In the genomic region with DNA sequence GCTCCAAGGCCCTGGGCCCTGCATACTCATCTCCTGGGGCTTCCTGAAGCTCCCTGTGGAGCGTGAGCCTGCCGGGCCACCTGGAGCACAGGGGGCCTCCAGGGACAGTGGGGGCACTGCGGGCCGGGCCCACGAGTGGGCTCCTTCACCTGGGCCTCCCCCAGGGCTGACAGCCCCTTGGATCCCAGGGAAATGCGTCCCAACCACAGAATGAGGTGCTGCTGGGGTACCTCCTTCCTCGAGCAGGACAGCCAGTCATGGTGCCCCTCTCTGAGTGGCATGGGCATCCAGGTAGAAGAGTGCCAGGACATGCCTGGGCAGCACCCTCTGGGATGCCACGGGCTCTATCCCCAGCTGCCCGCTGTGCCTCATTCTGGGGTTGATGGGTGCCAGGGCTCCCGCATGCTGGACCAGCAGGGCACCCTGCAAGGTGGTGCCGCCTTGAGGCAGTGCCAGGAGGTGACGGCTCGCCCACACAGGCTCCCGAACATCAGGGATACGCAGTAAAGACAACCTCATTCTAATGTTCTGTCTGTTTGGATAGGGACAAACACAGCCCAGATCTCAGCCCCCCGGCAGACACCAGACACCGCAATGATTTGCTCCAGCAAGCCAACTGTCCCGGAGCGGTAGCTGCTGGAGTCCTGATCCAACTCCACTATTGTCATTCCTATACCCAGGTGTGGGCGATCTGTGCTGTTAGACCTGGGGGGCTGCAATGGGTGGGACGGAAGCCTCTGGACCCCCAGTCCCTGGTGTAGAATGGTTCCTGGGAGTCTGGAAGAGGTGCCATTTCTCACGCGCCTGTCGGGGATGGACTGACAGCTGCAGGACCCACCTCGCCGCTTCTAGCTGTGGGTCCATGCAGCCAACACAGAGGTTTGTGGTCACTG, we compare ENCODE assay signal across 1 cellular context.
TF ChIP-seq lines count a peak whose summit lies in the region.

No MANE protein-coding gene starts in this region.

TF ChIP-seq in IMR-90, 13 proteins besides CTCF, POLR2A, EP300 and RAD21:
- TF ChIP-seq FOS (IDR thresholded peaks at IDR 0.05; ENCODE audit: low read depth, low read length) (no peak), RFX5 (IDR thresholded peaks at IDR 0.05; ENCODE audit: low read depth, low read length) (no peak)
